1 cellular context compared by ENCODE assay signal in the genomic region with DNA sequence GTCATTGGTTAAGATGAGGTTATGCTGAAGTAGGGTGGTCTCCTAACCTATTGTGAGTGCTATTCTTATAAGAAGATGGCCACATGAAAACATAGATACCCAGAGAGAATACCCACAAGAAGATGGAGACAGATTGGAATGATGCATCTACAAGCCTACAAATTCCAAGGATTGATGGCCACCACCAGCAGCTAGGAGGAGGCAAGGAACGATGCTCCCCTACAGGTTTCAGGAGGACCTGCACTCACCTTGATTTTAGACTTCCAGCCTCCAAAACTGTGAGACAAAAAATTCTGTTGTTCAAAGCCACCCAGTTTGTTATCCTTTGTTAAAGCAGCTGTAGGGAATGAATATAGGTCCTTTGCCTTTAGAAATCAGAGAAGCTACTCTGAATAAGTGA.
TF ChIP-seq lines count a peak whose summit lies in the region.

No MANE protein-coding gene starts in this region.

TF ChIP-seq in H1, 55 proteins besides CTCF, POLR2A, EP300 and RAD21:
- no peak for TF ChIP-seq SP4 (IDR thresholded peaks at IDR 0.05; ENCODE audit: low read length)
- TF ChIP-seq GTF2F1 (IDR thresholded peaks at IDR 0.05; ENCODE audit: borderline replicate concordance, low read depth, low read length), result no peak
- TF ChIP-seq, protein P1, sequence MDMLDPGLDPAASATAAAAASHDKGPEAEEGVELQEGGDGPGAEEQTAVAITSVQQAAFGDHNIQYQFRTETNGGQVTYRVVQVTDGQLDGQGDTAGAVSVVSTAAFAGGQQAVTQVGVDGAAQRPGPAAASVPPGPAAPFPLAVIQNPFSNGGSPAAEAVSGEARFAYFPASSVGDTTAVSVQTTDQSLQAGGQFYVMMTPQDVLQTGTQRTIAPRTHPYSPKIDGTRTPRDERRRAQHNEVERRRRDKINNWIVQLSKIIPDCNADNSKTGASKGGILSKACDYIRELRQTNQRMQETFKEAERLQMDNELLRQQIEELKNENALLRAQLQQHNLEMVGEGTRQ (IDR thresholded peaks at IDR 0.05; ENCODE audit: low read length), result no peak
- no peak for TF ChIP-seq NANOG (IDR thresholded peaks at IDR 0.05; ENCODE audit: insufficient read depth, low read depth, low read length, poor library complexity, severe bottlenecking)
- TF ChIP-seq, protein P2, sequence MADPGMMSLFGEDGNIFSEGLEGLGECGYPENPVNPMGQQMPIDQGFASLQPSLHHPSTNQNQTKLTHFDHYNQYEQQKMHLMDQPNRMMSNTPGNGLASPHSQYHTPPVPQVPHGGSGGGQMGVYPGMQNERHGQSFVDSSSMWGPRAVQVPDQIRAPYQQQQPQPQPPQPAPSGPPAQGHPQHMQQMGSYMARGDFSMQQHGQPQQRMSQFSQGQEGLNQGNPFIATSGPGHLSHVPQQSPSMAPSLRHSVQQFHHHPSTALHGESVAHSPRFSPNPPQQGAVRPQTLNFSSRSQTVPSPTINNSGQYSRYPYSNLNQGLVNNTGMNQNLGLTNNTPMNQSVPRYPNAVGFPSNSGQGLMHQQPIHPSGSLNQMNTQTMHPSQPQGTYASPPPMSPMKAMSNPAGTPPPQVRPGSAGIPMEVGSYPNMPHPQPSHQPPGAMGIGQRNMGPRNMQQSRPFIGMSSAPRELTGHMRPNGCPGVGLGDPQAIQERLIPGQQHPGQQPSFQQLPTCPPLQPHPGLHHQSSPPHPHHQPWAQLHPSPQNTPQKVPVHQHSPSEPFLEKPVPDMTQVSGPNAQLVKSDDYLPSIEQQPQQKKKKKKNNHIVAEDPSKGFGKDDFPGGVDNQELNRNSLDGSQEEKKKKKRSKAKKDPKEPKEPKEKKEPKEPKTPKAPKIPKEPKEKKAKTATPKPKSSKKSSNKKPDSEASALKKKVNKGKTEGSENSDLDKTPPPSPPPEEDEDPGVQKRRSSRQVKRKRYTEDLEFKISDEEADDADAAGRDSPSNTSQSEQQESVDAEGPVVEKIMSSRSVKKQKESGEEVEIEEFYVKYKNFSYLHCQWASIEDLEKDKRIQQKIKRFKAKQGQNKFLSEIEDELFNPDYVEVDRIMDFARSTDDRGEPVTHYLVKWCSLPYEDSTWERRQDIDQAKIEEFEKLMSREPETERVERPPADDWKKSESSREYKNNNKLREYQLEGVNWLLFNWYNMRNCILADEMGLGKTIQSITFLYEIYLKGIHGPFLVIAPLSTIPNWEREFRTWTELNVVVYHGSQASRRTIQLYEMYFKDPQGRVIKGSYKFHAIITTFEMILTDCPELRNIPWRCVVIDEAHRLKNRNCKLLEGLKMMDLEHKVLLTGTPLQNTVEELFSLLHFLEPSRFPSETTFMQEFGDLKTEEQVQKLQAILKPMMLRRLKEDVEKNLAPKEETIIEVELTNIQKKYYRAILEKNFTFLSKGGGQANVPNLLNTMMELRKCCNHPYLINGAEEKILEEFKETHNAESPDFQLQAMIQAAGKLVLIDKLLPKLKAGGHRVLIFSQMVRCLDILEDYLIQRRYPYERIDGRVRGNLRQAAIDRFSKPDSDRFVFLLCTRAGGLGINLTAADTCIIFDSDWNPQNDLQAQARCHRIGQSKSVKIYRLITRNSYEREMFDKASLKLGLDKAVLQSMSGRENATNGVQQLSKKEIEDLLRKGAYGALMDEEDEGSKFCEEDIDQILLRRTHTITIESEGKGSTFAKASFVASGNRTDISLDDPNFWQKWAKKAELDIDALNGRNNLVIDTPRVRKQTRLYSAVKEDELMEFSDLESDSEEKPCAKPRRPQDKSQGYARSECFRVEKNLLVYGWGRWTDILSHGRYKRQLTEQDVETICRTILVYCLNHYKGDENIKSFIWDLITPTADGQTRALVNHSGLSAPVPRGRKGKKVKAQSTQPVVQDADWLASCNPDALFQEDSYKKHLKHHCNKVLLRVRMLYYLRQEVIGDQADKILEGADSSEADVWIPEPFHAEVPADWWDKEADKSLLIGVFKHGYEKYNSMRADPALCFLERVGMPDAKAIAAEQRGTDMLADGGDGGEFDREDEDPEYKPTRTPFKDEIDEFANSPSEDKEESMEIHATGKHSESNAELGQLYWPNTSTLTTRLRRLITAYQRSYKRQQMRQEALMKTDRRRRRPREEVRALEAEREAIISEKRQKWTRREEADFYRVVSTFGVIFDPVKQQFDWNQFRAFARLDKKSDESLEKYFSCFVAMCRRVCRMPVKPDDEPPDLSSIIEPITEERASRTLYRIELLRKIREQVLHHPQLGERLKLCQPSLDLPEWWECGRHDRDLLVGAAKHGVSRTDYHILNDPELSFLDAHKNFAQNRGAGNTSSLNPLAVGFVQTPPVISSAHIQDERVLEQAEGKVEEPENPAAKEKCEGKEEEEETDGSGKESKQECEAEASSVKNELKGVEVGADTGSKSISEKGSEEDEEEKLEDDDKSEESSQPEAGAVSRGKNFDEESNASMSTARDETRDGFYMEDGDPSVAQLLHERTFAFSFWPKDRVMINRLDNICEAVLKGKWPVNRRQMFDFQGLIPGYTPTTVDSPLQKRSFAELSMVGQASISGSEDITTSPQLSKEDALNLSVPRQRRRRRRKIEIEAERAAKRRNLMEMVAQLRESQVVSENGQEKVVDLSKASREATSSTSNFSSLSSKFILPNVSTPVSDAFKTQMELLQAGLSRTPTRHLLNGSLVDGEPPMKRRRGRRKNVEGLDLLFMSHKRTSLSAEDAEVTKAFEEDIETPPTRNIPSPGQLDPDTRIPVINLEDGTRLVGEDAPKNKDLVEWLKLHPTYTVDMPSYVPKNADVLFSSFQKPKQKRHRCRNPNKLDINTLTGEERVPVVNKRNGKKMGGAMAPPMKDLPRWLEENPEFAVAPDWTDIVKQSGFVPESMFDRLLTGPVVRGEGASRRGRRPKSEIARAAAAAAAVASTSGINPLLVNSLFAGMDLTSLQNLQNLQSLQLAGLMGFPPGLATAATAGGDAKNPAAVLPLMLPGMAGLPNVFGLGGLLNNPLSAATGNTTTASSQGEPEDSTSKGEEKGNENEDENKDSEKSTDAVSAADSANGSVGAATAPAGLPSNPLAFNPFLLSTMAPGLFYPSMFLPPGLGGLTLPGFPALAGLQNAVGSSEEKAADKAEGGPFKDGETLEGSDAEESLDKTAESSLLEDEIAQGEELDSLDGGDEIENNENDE (IDR thresholded peaks at IDR 0.05; ENCODE audit: insufficient replicate concordance, low read length), result no peak
- TF ChIP-seq GABPA (IDR thresholded peaks at IDR 0.05; ENCODE audit: borderline replicate concordance, insufficient read depth, low read length), result no peak
- no peak for TF ChIP-seq SIX5 (IDR thresholded peaks at IDR 0.05; ENCODE audit: low read depth, low read length)
- TF ChIP-seq SAP30 (IDR thresholded peaks at IDR 0.05; ENCODE audit: insufficient read depth, insufficient replicate concordance, low read length), result no peak
- TF ChIP-seq, protein P3, sequence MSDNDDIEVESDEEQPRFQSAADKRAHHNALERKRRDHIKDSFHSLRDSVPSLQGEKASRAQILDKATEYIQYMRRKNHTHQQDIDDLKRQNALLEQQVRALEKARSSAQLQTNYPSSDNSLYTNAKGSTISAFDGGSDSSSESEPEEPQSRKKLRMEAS (IDR thresholded peaks at IDR 0.05), result no peak
- no peak for TF ChIP-seq PHF8 (conservative IDR thresholded peaks at IDR 0.05; ENCODE audit: low read depth, low read length)
- no peak for TF ChIP-seq BCL11A (IDR thresholded peaks at IDR 0.05; ENCODE audit: low read depth in 2 of 2, low read length in 2 of 2)
- no peak for TF ChIP-seq CREB1 (IDR thresholded peaks at IDR 0.05)
- TF ChIP-seq, protein P4, sequence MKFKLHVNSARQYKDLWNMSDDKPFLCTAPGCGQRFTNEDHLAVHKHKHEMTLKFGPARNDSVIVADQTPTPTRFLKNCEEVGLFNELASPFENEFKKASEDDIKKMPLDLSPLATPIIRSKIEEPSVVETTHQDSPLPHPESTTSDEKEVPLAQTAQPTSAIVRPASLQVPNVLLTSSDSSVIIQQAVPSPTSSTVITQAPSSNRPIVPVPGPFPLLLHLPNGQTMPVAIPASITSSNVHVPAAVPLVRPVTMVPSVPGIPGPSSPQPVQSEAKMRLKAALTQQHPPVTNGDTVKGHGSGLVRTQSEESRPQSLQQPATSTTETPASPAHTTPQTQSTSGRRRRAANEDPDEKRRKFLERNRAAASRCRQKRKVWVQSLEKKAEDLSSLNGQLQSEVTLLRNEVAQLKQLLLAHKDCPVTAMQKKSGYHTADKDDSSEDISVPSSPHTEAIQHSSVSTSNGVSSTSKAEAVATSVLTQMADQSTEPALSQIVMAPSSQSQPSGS (IDR thresholded peaks at IDR 0.05; ENCODE audit: low read length), result no peak
- TF ChIP-seq TAF7 (optimal IDR thresholded peaks at IDR 0.05; ENCODE audit: borderline replicate concordance, low read depth, low read length), result no peak
- no peak for TF ChIP-seq RBBP5 (IDR thresholded peaks at IDR 0.05; ENCODE audit: borderline replicate concordance, low read depth, low read length)
- no peak for TF ChIP-seq TEAD4 (IDR thresholded peaks at IDR 0.05; ENCODE audit: low read depth, low read length)
- TF ChIP-seq POLR2AphosphoS5 (IDR thresholded peaks at IDR 0.05; ENCODE audit: low read depth, low read length), result no peak
